8 cellular contexts compared by ENCODE assay signal in the genomic region with DNA sequence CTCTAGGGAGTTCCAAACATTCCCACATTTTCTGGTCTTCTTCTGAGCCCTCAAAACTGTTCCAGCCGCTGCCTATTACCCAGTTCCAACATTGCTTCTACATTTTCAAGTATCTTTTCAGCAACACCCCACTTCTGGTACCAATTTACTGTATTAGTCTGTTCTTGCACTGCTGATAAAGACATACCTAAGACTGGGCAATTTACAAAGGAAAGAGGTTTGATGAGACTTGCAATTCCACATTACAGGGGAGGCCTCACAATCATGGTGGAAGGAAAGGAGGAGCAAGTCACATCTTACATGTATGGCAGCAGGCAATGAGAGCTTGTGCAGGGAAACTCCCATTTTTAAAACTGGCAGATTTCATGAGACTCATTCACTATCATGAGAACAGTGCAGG.
"Had no signal": no experiment of that assay in that cellular context is flagged by ENCODE, and none has a peak within 500 bp of the region (broad histone marks: within the 10 kb centered on the region; RNA-seq: fewer than 3 reads in every experiment).

No MANE protein-coding gene starts in this region.

- H3K27ac ChIP-seq: HL-60, KMS-11 had no signal

- H3K9ac ChIP-seq: KMS-11 had no signal

- H2AFZ ChIP-seq: GM23338 had no signal

- H3K4me3 ChIP-seq: GM23338 had no signal

- H3K27me3 Mint-ChIP-seq: IgD-negative memory B cell had no signal

- H3K36me3 Mint-ChIP-seq: IgD-negative memory B cell had no signal

- H3K4me3 Mint-ChIP-seq: GM23338, H9, HFFc6, IgD-negative memory B cell had no signal

- ATAC-seq: GM23338, HepG2 had no signal

- H3K4me2 ChIP-seq: GM23338, KMS-11 had no signal

- H3K4me1 Mint-ChIP-seq: GM23338, H9, IgD-negative memory B cell had no signal

- H3K27ac Mint-ChIP-seq: GM23338, H9, HFFc6, IgD-negative memory B cell had no signal

- DNase-seq: H9, HCEC 1CT, HFFc6 had no signal
